1 cellular context compared by ENCODE assay signal in the genomic region with DNA sequence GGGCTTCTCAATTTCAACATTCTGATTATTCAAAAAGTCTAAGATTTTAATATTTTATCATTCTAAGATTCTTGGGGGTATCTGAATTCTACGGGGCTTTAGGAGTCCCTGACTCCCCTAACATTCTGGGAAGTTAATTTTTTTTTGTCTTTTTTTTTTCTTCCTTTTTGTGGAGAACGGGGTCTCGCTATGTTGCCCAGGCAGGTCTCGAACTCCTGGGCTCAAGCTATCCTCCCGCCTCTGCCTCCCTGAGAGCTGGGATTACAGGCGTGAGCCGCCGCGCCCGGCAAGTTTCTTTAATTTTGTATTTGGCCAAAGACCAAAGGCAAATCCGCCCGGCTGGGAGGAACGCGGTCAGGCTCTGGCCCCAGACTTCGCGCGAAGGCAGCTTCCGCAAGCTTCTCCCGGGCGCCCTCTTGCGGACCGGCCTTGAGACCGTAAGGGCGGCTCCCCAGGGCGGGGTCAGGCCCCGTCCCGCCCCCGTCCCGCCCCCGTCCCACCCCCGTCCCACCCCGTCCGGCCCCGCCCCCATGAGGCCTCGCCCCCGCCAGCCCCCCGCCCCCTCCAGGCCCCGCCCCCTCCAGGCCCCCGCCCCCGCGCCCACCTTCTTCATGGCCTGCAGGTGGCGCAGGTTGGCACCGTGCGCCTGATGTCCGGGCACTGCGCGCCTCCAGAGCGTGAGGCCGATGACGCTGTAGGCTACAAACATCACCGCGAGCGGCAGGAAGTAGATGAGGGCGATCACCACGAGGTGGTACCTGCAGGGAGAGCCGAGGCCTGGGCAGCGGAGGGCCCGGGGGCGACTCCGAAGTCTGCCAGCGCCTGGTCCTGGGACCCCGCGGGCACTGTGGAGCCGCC.
TF ChIP-seq lines count a peak whose summit lies in the region.

No MANE protein-coding gene starts in this region.

TF ChIP-seq in HEK293, 187 proteins besides CTCF, POLR2A, EP300 and RAD21 (continued from another document):
- TF ChIP-seq, protein P1, sequence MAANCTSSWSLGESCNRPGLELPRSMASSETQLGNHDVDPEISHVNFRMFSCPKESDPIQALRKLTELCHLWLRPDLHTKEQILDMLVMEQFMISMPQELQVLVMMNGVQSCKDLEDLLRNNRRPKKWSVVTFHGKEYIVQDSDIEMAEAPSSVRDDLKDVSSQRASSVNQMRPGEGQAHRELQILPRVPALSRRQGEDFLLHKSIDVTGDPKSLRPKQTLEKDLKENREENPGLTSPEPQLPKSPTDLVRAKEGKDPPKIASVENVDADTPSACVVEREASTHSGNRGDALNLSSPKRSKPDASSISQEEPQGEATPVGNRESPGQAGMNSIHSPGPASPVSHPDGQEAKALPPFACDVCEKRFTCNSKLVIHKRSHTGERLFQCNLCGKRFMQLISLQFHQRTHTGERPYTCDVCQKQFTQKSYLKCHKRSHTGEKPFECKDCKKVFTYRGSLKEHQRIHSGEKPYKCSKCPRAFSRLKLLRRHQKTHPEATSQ (tag by site-specific recombination; IDR thresholded peaks at IDR 0.05): no peak
- no peak for TF ChIP-seq ZNF169 (tag by site-specific recombination; IDR thresholded peaks at IDR 0.05)
- TF ChIP-seq ZNF660 (tag by site-specific recombination; IDR thresholded peaks at IDR 0.05): peak; percentile 40
- TF ChIP-seq IKZF3 (tag by site-specific recombination; IDR thresholded peaks at IDR 0.05): no peak
- peak; percentile 87 for TF ChIP-seq ZNF610 (tag by site-specific recombination; IDR thresholded peaks at IDR 0.05; ENCODE audit: borderline replicate concordance)
- no peak for TF ChIP-seq ZNF837 (tag by site-specific recombination; IDR thresholded peaks at IDR 0.05)
- TF ChIP-seq, protein P2, sequence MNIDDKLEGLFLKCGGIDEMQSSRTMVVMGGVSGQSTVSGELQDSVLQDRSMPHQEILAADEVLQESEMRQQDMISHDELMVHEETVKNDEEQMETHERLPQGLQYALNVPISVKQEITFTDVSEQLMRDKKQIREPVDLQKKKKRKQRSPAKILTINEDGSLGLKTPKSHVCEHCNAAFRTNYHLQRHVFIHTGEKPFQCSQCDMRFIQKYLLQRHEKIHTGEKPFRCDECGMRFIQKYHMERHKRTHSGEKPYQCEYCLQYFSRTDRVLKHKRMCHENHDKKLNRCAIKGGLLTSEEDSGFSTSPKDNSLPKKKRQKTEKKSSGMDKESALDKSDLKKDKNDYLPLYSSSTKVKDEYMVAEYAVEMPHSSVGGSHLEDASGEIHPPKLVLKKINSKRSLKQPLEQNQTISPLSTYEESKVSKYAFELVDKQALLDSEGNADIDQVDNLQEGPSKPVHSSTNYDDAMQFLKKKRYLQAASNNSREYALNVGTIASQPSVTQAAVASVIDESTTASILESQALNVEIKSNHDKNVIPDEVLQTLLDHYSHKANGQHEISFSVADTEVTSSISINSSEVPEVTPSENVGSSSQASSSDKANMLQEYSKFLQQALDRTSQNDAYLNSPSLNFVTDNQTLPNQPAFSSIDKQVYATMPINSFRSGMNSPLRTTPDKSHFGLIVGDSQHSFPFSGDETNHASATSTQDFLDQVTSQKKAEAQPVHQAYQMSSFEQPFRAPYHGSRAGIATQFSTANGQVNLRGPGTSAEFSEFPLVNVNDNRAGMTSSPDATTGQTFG (tag by site-specific recombination; IDR thresholded peaks at IDR 0.05; ENCODE audit: borderline replicate concordance): no peak
- TF ChIP-seq KLF1 (tag by site-specific recombination; IDR thresholded peaks at IDR 0.05): peak; percentile 60
- TF ChIP-seq ZBTB1 (tag by site-specific recombination; IDR thresholded peaks at IDR 0.05): no peak
- peak; percentile 42; the same call in 1 of the 2 replicates for TF ChIP-seq ZBTB21 (tag by site-specific recombination; IDR thresholded peaks at IDR 0.05)
- no peak for TF ChIP-seq ZNF555 (tag by site-specific recombination; conservative IDR thresholded peaks at IDR 0.05)
- TF ChIP-seq ZNF2 (tag by site-specific recombination; IDR thresholded peaks at IDR 0.05): 0 out of 2 replicates have a peak, but pooled peaks have one; percentile 29
- TF ChIP-seq, protein P3, sequence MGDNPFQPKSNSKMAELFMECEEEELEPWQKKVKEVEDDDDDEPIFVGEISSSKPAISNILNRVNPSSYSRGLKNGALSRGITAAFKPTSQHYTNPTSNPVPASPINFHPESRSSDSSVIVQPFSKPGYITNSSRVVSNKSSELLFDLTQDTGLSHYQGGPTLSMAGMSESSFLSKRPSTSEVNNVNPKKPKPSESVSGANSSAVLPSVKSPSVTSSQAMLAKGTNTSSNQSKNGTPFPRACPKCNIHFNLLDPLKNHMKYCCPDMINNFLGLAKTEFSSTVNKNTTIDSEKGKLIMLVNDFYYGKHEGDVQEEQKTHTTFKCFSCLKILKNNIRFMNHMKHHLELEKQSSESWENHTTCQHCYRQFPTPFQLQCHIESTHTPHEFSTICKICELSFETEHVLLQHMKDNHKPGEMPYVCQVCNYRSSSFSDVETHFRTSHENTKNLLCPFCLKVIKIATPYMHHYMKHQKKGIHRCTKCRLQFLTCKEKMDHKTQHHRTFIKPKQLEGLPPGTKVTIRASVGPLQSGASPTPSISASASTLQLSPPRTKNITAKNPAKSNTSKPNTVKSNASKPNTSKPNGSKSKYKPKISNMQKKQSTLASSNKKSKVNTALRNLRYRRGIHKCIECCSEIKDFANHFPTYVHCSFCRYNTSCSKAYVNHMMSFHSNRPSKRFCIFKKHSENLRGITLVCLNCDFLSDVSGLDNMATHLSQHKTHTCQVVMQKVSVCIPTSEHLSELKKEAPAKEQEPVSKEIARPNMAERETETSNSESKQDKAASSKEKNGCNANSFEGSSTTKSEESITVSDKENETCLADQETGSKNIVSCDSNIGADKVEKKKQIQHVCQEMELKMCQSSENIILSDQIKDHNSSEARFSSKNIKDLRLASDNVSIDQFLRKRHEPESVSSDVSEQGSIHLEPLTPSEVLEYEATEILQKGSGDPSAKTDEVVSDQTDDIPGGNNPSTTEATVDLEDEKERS (tag by site-specific recombination; IDR thresholded peaks at IDR 0.05): no peak
- no peak for TF ChIP-seq ZBTB7A (tag by site-specific recombination; IDR thresholded peaks at IDR 0.05; ENCODE audit: low read depth)
- no peak for TF ChIP-seq SCRT1 (tag by site-specific recombination; IDR thresholded peaks at IDR 0.05; ENCODE audit: borderline replicate concordance)
- no peak for TF ChIP-seq MZF1 (tag by site-specific recombination; IDR thresholded peaks at IDR 0.05; ENCODE audit: borderline replicate concordance)
- no peak for TF ChIP-seq ZNF23 (tag by site-specific recombination; IDR thresholded peaks at IDR 0.05; ENCODE audit: borderline replicate concordance)
- TF ChIP-seq ZNF560 (tag by site-specific recombination; IDR thresholded peaks at IDR 0.05; ENCODE audit: borderline replicate concordance): no peak
- no peak for TF ChIP-seq ZSCAN16 (tag by site-specific recombination; IDR thresholded peaks at IDR 0.05)
- TF ChIP-seq ZNF791 (tag by site-specific recombination; IDR thresholded peaks at IDR 0.05): no peak
- TF ChIP-seq, protein P4, sequence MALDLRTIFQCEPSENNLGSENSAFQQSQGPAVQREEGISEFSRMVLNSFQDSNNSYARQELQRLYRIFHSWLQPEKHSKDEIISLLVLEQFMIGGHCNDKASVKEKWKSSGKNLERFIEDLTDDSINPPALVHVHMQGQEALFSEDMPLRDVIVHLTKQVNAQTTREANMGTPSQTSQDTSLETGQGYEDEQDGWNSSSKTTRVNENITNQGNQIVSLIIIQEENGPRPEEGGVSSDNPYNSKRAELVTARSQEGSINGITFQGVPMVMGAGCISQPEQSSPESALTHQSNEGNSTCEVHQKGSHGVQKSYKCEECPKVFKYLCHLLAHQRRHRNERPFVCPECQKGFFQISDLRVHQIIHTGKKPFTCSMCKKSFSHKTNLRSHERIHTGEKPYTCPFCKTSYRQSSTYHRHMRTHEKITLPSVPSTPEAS (tag by site-specific recombination; IDR thresholded peaks at IDR 0.05): no peak
